Comparison of ENCODE assay signal across 8 cellular contexts in genomic region chr1:223992456-223993246, GRCh38.
DNase-seq lines count a peak whose midpoint lies in the region; ATAC-seq and TF ChIP-seq lines count a peak whose summit lies in the region.
"Not testable (repeated sequence)": the region's sequence is repeated elsewhere in the genome, so short reads cannot be mapped to it uniquely, and the experiment has no call there.

No MANE protein-coding gene starts in this region.

- DNase-seq in NCI-H748 (lab: John Stamatoyannopoulos, UW; ENCODE audit: unreplicated experiment) (peak; percentile 97), dermis microvascular lymphatic vessel endothelial cell (ENCODE audit: low read depth in 2 of 2) (peak; percentile 97 to 99)
- peak; percentile 100 for DNase-seq in activated CD4-positive, alpha-beta T cell treated with anti-CD3 and anti-CD28 coated beads, Interleukin-2, amount 50 U/mL, for 24 hours (ENCODE audit: low read depth in 1 of 2, low spot score in 1 of 2)
- DNase-seq in stimulated activated CD4-positive, alpha-beta T cell treated with anti-CD3 and anti-CD28 coated beads, Interleukin-4, amount 100 ng/mL, for 1 hour = peak; percentile 100

- H3K4me1 ChIP-seq in liver (ENCODE audit: control insufficient read depth in 4 of 4, insufficient read depth in 4 of 4, low read length in 3 of 4) = not testable (repeated sequence)

- H3K4me3 ChIP-seq in liver (ENCODE audit: low read depth in 1 of 3, low read length in 3 of 3) = peak overlapping the region; percentile 56 to 69 (median 64)

- not testable (repeated sequence) for H3K9me3 ChIP-seq in liver (ENCODE audit: control insufficient read depth in 4 of 4, low read length in 3 of 4)

- peak; percentile 14; the same call in 1 of the 2 replicates for TF ChIP-seq CTCF in C4-2B (conservative IDR thresholded peaks at IDR 0.05)
- TF ChIP-seq CTCF in liver (IDR thresholded peaks at IDR 0.05; ENCODE audit: low read depth, low read length, missing input control) = not testable (repeated sequence)

- H3K36me3 ChIP-seq in liver (ENCODE audit: control insufficient read depth in 4 of 4, insufficient read depth in 3 of 4, low read depth in 1 of 4, low read length in 3 of 4) = not testable (repeated sequence)

- not testable (repeated sequence) for H3K27me3 ChIP-seq in liver (ENCODE audit: control insufficient read depth in 4 of 4, insufficient read depth in 4 of 4, low read length in 3 of 4)

- ATAC-seq in GM19395 (IDR thresholded peaks at IDR 0.05; ENCODE audit: unreplicated experiment) (peak; percentile 100), HG03558 (IDR thresholded peaks at IDR 0.05; ENCODE audit: extremely low read depth, unreplicated experiment) (peak; percentile 99)

- TF ChIP-seq RAD21 in liver (IDR thresholded peaks at IDR 0.05) = not testable (repeated sequence)

- peak overlapping the region; percentile 78 to 82 for H3K9ac ChIP-seq in liver (ENCODE audit: low read depth in 1 of 2, low read length in 2 of 2)

- WGBS in liver = under 1% methylated on average over 59 of the region's 70 CpGs

- H3K27ac ChIP-seq in C4-2B (peak overlapping the region; percentile 82), liver (ENCODE audit: low read depth in 1 of 2, low read length in 2 of 2) (peak overlapping the region; percentile 85 to 87)

TF ChIP-seq in liver, 16 proteins besides CTCF, POLR2A, EP300 and RAD21:
- TF ChIP-seq RXRA (IDR thresholded peaks at IDR 0.05) (peak in 1 of 2 donors; percentile 14), GABPA (IDR thresholded peaks at IDR 0.05 in 1 of 2, conservative IDR thresholded peaks at IDR 0.05 in 1 of 2) (peak in 1 of 2 donors; percentile 70), JUND (IDR thresholded peaks at IDR 0.05) (peak in 1 of 2 donors; percentile 25), SP1 (IDR thresholded peaks at IDR 0.05) (peak; percentile 75), YY1 (IDR thresholded peaks at IDR 0.05) (peak; percentile 57)
- TF ChIP-seq, protein P1, sequence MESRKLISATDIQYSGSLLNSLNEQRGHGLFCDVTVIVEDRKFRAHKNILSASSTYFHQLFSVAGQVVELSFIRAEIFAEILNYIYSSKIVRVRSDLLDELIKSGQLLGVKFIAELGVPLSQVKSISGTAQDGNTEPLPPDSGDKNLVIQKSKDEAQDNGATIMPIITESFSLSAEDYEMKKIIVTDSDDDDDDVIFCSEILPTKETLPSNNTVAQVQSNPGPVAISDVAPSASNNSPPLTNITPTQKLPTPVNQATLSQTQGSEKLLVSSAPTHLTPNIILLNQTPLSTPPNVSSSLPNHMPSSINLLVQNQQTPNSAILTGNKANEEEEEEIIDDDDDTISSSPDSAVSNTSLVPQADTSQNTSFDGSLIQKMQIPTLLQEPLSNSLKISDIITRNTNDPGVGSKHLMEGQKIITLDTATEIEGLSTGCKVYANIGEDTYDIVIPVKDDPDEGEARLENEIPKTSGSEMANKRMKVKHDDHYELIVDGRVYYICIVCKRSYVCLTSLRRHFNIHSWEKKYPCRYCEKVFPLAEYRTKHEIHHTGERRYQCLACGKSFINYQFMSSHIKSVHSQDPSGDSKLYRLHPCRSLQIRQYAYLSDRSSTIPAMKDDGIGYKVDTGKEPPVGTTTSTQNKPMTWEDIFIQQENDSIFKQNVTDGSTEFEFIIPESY (IDR thresholded peaks at IDR 0.05) = peak; percentile 34
TF ChIP-seq in liver: peak in this region for 6; not testable (repeated sequence) for 10.

Comparison
In these comparisons a context has a peak if more than half of its experiments do, and no peak if none do; other contexts are left out.
1. Peak in every context shown above with its lines: DNase-seq, ATAC-seq, H3K4me3 ChIP-seq and H3K27ac ChIP-seq.